1 cellular context compared by ENCODE assay signal in the genomic region with DNA sequence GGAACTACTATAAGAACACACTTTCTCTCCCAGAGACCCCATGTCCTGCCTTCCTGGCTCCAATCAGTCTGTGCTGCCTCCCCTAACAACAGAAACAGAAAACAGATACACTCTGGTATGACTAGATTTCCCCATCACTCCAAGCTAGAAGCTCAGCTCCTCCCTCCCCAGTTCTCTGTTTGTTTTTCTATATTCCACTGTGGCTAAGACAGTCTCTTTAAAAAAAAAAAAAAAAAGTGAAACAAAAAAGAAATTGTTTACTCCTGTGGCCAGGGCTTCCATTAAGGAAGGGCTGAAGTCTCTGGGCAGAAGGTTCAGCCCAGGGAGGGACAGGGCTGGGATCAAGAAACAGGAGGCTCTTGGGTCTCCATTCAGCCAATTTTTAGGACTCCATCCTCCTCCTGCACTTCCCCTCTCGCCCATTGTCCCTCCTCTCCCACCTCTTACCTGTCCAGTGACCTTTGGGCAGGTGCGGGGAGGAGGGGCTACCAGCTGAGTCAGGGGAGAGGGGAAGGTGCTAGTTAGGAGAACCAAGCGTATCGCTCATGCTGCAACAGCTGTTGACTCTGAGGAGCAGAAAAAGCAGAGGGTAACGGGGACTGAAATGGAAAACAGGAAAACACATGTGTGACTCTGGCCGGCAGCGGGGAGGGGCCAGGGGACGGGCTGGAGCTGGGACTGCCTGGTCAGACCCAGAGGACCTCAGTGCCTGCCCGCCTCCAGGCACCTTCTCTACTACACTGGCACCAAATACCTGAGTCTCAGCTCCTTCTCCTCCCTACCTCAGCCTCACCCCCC.
TF ChIP-seq lines count a peak whose summit lies in the region.

No MANE protein-coding gene starts in this region.

TF ChIP-seq in HepG2, 621 proteins besides CTCF, POLR2A, EP300 and RAD21 (continued from another document and continues in another):
- TF ChIP-seq, protein P1, sequence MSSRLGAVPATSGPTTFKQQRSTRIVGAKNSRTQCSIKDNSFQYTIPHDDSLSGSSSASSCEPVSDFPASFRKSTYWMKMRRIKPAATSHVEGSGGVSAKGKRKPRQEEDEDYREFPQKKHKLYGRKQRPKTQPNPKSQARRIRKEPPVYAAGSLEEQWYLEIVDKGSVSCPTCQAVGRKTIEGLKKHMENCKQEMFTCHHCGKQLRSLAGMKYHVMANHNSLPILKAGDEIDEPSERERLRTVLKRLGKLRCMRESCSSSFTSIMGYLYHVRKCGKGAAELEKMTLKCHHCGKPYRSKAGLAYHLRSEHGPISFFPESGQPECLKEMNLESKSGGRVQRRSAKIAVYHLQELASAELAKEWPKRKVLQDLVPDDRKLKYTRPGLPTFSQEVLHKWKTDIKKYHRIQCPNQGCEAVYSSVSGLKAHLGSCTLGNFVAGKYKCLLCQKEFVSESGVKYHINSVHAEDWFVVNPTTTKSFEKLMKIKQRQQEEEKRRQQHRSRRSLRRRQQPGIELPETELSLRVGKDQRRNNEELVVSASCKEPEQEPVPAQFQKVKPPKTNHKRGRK (CRISPR knock-in tag; IDR thresholded peaks at IDR 0.05): 0 out of 2 replicates have a peak, but pooled peaks have one; percentile 29
- no peak for TF ChIP-seq PRMT3 (CRISPR knock-in tag; IDR thresholded peaks at IDR 0.05; ENCODE audit: borderline replicate concordance, low read depth)
- TF ChIP-seq ZNF34 (CRISPR knock-in tag; IDR thresholded peaks at IDR 0.05; ENCODE audit: borderline replicate concordance): no peak
- TF ChIP-seq, protein P2, sequence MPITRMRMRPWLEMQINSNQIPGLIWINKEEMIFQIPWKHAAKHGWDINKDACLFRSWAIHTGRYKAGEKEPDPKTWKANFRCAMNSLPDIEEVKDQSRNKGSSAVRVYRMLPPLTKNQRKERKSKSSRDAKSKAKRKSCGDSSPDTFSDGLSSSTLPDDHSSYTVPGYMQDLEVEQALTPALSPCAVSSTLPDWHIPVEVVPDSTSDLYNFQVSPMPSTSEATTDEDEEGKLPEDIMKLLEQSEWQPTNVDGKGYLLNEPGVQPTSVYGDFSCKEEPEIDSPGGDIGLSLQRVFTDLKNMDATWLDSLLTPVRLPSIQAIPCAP (CRISPR knock-in tag; IDR thresholded peaks at IDR 0.05; ENCODE audit: low read depth): no peak
- TF ChIP-seq IKZF4 (CRISPR knock-in tag; IDR thresholded peaks at IDR 0.05; ENCODE audit: borderline replicate concordance, low read depth, not compliant biosample characterization): no peak
- no peak for TF ChIP-seq U2AF2 (IDR thresholded peaks at IDR 0.05; ENCODE audit: low read depth, low read length)
- TF ChIP-seq ZNF121 (CRISPR knock-in tag; IDR thresholded peaks at IDR 0.05): 0 out of 2 replicates have a peak, but pooled peaks have one; percentile 12
- TF ChIP-seq, protein P3, sequence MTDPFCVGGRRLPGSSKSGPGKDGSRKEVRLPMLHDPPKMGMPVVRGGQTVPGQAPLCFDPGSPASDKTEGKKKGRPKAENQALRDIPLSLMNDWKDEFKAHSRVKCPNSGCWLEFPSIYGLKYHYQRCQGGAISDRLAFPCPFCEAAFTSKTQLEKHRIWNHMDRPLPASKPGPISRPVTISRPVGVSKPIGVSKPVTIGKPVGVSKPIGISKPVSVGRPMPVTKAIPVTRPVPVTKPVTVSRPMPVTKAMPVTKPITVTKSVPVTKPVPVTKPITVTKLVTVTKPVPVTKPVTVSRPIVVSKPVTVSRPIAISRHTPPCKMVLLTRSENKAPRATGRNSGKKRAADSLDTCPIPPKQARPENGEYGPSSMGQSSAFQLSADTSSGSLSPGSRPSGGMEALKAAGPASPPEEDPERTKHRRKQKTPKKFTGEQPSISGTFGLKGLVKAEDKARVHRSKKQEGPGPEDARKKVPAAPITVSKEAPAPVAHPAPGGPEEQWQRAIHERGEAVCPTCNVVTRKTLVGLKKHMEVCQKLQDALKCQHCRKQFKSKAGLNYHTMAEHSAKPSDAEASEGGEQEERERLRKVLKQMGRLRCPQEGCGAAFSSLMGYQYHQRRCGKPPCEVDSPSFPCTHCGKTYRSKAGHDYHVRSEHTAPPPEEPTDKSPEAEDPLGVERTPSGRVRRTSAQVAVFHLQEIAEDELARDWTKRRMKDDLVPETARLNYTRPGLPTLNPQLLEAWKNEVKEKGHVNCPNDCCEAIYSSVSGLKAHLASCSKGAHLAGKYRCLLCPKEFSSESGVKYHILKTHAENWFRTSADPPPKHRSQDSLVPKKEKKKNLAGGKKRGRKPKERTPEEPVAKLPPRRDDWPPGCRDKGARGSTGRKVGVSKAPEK (CRISPR knock-in tag; IDR thresholded peaks at IDR 0.05; ENCODE audit: borderline replicate concordance): 0 out of 2 replicates have a peak, but pooled peaks have one; percentile 57
- TF ChIP-seq AHR (CRISPR knock-in tag; IDR thresholded peaks at IDR 0.05): no peak
- TF ChIP-seq MED8 (CRISPR knock-in tag; IDR thresholded peaks at IDR 0.05; ENCODE audit: insufficient replicate concordance): no peak
- TF ChIP-seq, protein P4, sequence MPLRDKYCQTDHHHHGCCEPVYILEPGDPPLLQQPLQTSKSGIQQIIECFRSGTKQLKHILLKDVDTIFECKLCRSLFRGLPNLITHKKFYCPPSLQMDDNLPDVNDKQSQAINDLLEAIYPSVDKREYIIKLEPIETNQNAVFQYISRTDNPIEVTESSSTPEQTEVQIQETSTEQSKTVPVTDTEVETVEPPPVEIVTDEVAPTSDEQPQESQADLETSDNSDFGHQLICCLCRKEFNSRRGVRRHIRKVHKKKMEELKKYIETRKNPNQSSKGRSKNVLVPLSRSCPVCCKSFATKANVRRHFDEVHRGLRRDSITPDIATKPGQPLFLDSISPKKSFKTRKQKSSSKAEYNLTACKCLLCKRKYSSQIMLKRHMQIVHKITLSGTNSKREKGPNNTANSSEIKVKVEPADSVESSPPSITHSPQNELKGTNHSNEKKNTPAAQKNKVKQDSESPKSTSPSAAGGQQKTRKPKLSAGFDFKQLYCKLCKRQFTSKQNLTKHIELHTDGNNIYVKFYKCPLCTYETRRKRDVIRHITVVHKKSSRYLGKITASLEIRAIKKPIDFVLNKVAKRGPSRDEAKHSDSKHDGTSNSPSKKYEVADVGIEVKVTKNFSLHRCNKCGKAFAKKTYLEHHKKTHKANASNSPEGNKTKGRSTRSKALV (CRISPR knock-in tag; IDR thresholded peaks at IDR 0.05): no peak
- TF ChIP-seq ZNF772 (CRISPR knock-in tag; IDR thresholded peaks at IDR 0.05): 0 out of 2 replicates have a peak, but pooled peaks have one; percentile 30
- no peak for TF ChIP-seq ZC3H13 (CRISPR knock-in tag; IDR thresholded peaks at IDR 0.05)
- TF ChIP-seq ZNF207 (IDR thresholded peaks at IDR 0.05; ENCODE audit: borderline replicate concordance): no peak
- peak; percentile 14; the same call in 1 of the 2 replicates for TF ChIP-seq RXRB (CRISPR knock-in tag; IDR thresholded peaks at IDR 0.05; ENCODE audit: borderline replicate concordance)
- TF ChIP-seq, protein P5, sequence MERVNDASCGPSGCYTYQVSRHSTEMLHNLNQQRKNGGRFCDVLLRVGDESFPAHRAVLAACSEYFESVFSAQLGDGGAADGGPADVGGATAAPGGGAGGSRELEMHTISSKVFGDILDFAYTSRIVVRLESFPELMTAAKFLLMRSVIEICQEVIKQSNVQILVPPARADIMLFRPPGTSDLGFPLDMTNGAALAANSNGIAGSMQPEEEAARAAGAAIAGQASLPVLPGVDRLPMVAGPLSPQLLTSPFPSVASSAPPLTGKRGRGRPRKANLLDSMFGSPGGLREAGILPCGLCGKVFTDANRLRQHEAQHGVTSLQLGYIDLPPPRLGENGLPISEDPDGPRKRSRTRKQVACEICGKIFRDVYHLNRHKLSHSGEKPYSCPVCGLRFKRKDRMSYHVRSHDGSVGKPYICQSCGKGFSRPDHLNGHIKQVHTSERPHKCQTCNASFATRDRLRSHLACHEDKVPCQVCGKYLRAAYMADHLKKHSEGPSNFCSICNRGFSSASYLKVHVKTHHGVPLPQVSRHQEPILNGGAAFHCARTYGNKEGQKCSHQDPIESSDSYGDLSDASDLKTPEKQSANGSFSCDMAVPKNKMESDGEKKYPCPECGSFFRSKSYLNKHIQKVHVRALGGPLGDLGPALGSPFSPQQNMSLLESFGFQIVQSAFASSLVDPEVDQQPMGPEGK (CRISPR knock-in tag; IDR thresholded peaks at IDR 0.05): no peak
- no peak for TF ChIP-seq TBL1XR1 (IDR thresholded peaks at IDR 0.05; ENCODE audit: borderline replicate concordance, low read length, partially characterized antibody)
- peak; percentile 22; the same call in 1 of the 2 replicates for TF ChIP-seq IRF2 (CRISPR knock-in tag; IDR thresholded peaks at IDR 0.05)
- TF ChIP-seq RCOR2 (CRISPR knock-in tag; IDR thresholded peaks at IDR 0.05): 0 out of 2 replicates have a peak, but pooled peaks have one; percentile 41
- no peak for TF ChIP-seq CBFB (CRISPR knock-in tag; IDR thresholded peaks at IDR 0.05)
- peak; percentile 35; the same call in 1 of the 3 replicates for TF ChIP-seq MXI1 (IDR thresholded peaks at IDR 0.05; ENCODE audit: borderline replicate concordance, low read depth, low read length)
- TF ChIP-seq SALL1 (CRISPR knock-in tag; IDR thresholded peaks at IDR 0.05): peak; percentile 58; the same call in 1 of the 2 replicates
- TF ChIP-seq SP140L (CRISPR knock-in tag; IDR thresholded peaks at IDR 0.05; ENCODE audit: borderline replicate concordance): no peak
- no peak for TF ChIP-seq EZH2 (conservative IDR thresholded peaks at IDR 0.05; ENCODE audit: low read depth, low read length)
- no peak for TF ChIP-seq MAF1 (CRISPR knock-in tag; IDR thresholded peaks at IDR 0.05; ENCODE audit: borderline replicate concordance)
- TF ChIP-seq ZNF883 (CRISPR knock-in tag; IDR thresholded peaks at IDR 0.05; ENCODE audit: not compliant biosample characterization): no peak
- TF ChIP-seq ZFAT (CRISPR knock-in tag; conservative IDR thresholded peaks at IDR 0.05): no peak
- no peak for TF ChIP-seq ZSCAN30 (CRISPR knock-in tag; IDR thresholded peaks at IDR 0.05)
- TF ChIP-seq, protein P6, sequence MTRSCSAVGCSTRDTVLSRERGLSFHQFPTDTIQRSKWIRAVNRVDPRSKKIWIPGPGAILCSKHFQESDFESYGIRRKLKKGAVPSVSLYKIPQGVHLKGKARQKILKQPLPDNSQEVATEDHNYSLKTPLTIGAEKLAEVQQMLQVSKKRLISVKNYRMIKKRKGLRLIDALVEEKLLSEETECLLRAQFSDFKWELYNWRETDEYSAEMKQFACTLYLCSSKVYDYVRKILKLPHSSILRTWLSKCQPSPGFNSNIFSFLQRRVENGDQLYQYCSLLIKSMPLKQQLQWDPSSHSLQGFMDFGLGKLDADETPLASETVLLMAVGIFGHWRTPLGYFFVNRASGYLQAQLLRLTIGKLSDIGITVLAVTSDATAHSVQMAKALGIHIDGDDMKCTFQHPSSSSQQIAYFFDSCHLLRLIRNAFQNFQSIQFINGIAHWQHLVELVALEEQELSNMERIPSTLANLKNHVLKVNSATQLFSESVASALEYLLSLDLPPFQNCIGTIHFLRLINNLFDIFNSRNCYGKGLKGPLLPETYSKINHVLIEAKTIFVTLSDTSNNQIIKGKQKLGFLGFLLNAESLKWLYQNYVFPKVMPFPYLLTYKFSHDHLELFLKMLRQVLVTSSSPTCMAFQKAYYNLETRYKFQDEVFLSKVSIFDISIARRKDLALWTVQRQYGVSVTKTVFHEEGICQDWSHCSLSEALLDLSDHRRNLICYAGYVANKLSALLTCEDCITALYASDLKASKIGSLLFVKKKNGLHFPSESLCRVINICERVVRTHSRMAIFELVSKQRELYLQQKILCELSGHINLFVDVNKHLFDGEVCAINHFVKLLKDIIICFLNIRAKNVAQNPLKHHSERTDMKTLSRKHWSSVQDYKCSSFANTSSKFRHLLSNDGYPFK (CRISPR knock-in tag; IDR thresholded peaks at IDR 0.05; ENCODE audit: borderline replicate concordance): peak; percentile 55; the same call in 1 of the 2 replicates
- TF ChIP-seq ZMAT3 (CRISPR knock-in tag; conservative IDR thresholded peaks at IDR 0.05): no peak
- TF ChIP-seq ZFP1 (CRISPR knock-in tag; IDR thresholded peaks at IDR 0.05): no peak
- peak; percentile 86; the same call in 1 of the 2 replicates for TF ChIP-seq ZNF296 (CRISPR knock-in tag; conservative IDR thresholded peaks at IDR 0.05)
- TF ChIP-seq, protein P7, sequence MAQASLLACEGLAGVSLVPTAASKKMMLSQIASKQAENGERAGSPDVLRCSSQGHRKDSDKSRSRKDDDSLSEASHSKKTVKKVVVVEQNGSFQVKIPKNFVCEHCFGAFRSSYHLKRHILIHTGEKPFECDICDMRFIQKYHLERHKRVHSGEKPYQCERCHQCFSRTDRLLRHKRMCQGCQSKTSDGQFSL (CRISPR knock-in tag; IDR thresholded peaks at IDR 0.05): no peak
- no peak for TF ChIP-seq NR2C2 (CRISPR knock-in tag; IDR thresholded peaks at IDR 0.05; ENCODE audit: borderline replicate concordance)
- peak; percentile 25; the same call in 1 of the 2 replicates for TF ChIP-seq ELF1 (CRISPR knock-in tag; IDR thresholded peaks at IDR 0.05)
- TF ChIP-seq ZNF619 (CRISPR knock-in tag; IDR thresholded peaks at IDR 0.05): peak; percentile 39; the same call in 1 of the 2 replicates
- TF ChIP-seq, protein P8, sequence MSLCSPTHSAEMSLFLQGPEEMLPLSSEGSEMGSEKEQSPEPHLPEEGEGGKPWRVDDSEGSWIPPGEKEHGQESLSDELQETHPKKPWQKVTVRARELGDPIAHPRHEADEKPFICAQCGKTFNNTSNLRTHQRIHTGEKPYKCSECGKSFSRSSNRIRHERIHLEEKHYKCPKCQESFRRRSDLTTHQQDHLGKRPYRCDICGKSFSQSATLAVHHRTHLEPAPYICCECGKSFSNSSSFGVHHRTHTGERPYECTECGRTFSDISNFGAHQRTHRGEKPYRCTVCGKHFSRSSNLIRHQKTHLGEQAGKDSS (CRISPR knock-in tag; IDR thresholded peaks at IDR 0.05; ENCODE audit: borderline replicate concordance, low read depth): peak; percentile 67; the same call in 1 of the 2 replicates
- TF ChIP-seq ZNF546 (CRISPR knock-in tag; conservative IDR thresholded peaks at IDR 0.05): 0 out of 2 replicates have a peak, but pooled peaks have one; percentile 5
- TF ChIP-seq NRL (CRISPR knock-in tag; IDR thresholded peaks at IDR 0.05; ENCODE audit: borderline replicate concordance): no peak; the same call in 1 of the 2 replicates
- TF ChIP-seq, protein P9, sequence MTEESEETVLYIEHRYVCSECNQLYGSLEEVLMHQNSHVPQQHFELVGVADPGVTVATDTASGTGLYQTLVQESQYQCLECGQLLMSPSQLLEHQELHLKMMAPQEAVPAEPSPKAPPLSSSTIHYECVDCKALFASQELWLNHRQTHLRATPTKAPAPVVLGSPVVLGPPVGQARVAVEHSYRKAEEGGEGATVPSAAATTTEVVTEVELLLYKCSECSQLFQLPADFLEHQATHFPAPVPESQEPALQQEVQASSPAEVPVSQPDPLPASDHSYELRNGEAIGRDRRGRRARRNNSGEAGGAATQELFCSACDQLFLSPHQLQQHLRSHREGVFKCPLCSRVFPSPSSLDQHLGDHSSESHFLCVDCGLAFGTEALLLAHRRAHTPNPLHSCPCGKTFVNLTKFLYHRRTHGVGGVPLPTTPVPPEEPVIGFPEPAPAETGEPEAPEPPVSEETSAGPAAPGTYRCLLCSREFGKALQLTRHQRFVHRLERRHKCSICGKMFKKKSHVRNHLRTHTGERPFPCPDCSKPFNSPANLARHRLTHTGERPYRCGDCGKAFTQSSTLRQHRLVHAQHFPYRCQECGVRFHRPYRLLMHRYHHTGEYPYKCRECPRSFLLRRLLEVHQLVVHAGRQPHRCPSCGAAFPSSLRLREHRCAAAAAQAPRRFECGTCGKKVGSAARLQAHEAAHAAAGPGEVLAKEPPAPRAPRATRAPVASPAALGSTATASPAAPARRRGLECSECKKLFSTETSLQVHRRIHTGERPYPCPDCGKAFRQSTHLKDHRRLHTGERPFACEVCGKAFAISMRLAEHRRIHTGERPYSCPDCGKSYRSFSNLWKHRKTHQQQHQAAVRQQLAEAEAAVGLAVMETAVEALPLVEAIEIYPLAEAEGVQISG (CRISPR knock-in tag; IDR thresholded peaks at IDR 0.05): peak; percentile 9; the same call in 1 of the 2 replicates
- peak; percentile 47; the same call in 1 of the 2 replicates for TF ChIP-seq GABPB1 (CRISPR knock-in tag; IDR thresholded peaks at IDR 0.05)
- TF ChIP-seq ZNF496 (CRISPR knock-in tag; IDR thresholded peaks at IDR 0.05; ENCODE audit: insufficient replicate concordance): no peak
